ENCODE assay signal across 18 cellular contexts in genomic region chr5:137891849-137892248, GRCh38. TPM values are rescaled to one million over a fixed set of nuclear protein-coding genes. Genes with fewer than 3 reads are reported as not detected.
DNase-seq lines count a peak whose midpoint lies in the region; ATAC-seq and TF ChIP-seq lines count a peak whose summit lies in the region.
"Had no signal": no experiment of that assay in that cellular context is flagged by ENCODE, and none has a peak within 500 bp of the region (broad histone marks: within the 10 kb centered on the region; RNA-seq: fewer than 3 reads in every experiment).

No MANE protein-coding gene starts in this region.

- no peaks in the 10 kb centered on the region for H3K27me3 ChIP-seq in left ventricle myocardium inferior (ENCODE audit: low read depth)
- no peaks in the 10 kb centered on the region for H3K27me3 ChIP-seq in right cardiac atrium (ENCODE audit: control insufficient read depth, insufficient read depth)
- no peaks in the 10 kb centered on the region for H3K27me3 ChIP-seq in Loucy (ENCODE audit: insufficient read depth, low read length, poor library complexity, severe bottlenecking)
- H3K27me3 ChIP-seq in gastrocnemius medialis, result no peaks in the 10 kb centered on the region
- H3K27me3 ChIP-seq: vagina had no signal

- peaks cover 19% of the 10 kb centered on the region for H3K4me1 Mint-ChIP-seq in activated T-helper 1 cell treated with anti-CD3 and anti-CD28 coated beads, Interleukin-12 subunit alpha, Interleukin-12 subunit beta, Interleukin-2, Interleukin-4 antibody, amounts not matched to agents 30 ng/mL and 10 ng/mL and 1 ng/mL, durations not matched to agents 14 hours and 24 hours and 36 hours (ENCODE audit: low read depth)

- no peaks in the 10 kb centered on the region for H3K9me2 ChIP-seq in Loucy (replicated peaks; ENCODE audit: low read depth, low read length)

- no peak overlapping the region for H3K4me3 Mint-ChIP-seq in activated T-helper 1 cell treated with anti-CD3 and anti-CD28 coated beads, Interleukin-12 subunit alpha, Interleukin-12 subunit beta, Interleukin-2, Interleukin-4 antibody, amounts not matched to agents 30 ng/mL and 10 ng/mL and 1 ng/mL, durations not matched to agents 14 hours and 24 hours and 36 hours
- H3K4me3 Mint-ChIP-seq: effector memory CD8-positive, alpha-beta T cell had no signal

- H3K27ac ChIP-seq in left ventricle myocardium inferior (replicated peaks) (peak overlapping the region; percentile 94), right cardiac atrium (ENCODE audit: low read length) (no peak overlapping the region), gastrocnemius medialis (peak overlapping the region; percentile 28 to 93 (median 72))
- H3K27ac ChIP-seq: vagina had no signal

- DNase-seq in left ventricle myocardium inferior (no peak), right cardiac atrium (no peak), choroid plexus epithelial cell (ENCODE audit: low read depth) (no peak), gastrocnemius medialis (no peak), cerebellum (ENCODE audit: low spot score) (no peak), NCI-H345 (lab: John Stamatoyannopoulos, UW) (no peak)
- DNase-seq in activated T-helper 1 cell treated with anti-CD3 and anti-CD28 coated beads, Interleukin-12 subunit alpha, Interleukin-12 subunit beta, Interleukin-2, Interleukin-4 antibody, amounts not matched to agents 30 ng/mL and 10 ng/mL and 1 ng/mL, durations not matched to agents 14 hours and 24 hours and 36 hours (ENCODE audit: low spot score), result no peak
- DNase-seq: activated CD8-positive, alpha-beta memory T cell treated with anti-CD3 and anti-CD28 coated beads, Interleukin-2, amount 50 U/mL, for 48 hours; DMS153; HCEC 1CT; KG1; NCI-H146; stimulated activated naive CD4-positive, alpha-beta T cell had no signal

- no peak overlapping the region for H3K9ac ChIP-seq in Loucy (ENCODE audit: low read depth, low read length, poor library complexity, severe bottlenecking)

- H3K27me3 Mint-ChIP-seq in activated T-helper 1 cell treated with anti-CD3 and anti-CD28 coated beads, Interleukin-12 subunit alpha, Interleukin-12 subunit beta, Interleukin-2, Interleukin-4 antibody, amounts not matched to agents 30 ng/mL and 10 ng/mL and 1 ng/mL, durations not matched to agents 14 hours and 24 hours and 36 hours (ENCODE audit: insufficient read depth), result peaks cover 4% of the 10 kb centered on the region

- in situ Hi-C loops in gastrocnemius medialis (cut with MboI; ENCODE audit: low sequenced_read_pairs in 4 of 4), result no loop called here

- H3K9me3 ChIP-seq in left ventricle myocardium inferior (replicated peaks) (no peaks in the 10 kb centered on the region), right cardiac atrium (ENCODE audit: control insufficient read depth, low read length) (no peaks in the 10 kb centered on the region), Loucy (ENCODE audit: insufficient read depth, low read depth, low read length) (no peaks in the 10 kb centered on the region), gastrocnemius medialis (no peaks in the 10 kb centered on the region)
- H3K9me3 ChIP-seq: vagina had no signal

- TF ChIP-seq POLR2A in gastrocnemius medialis (IDR thresholded peaks at IDR 0.05), result no peak

- no peaks in the 10 kb centered on the region for H4K20me1 ChIP-seq in Loucy (ENCODE audit: insufficient read depth, low read length, poor library complexity, severe bottlenecking)

- no peak overlapping the region for H3K4me3 ChIP-seq in left ventricle myocardium inferior
- H3K4me3 ChIP-seq in right cardiac atrium (ENCODE audit: low read length), result no peak overlapping the region
- H3K4me3 ChIP-seq in Loucy (ENCODE audit: low read length, poor library complexity, severe bottlenecking), result no peak overlapping the region
- H3K4me3 ChIP-seq in choroid plexus epithelial cell (ENCODE audit: low read depth, low read length), result no peak overlapping the region
- H3K4me3 ChIP-seq in gastrocnemius medialis, result no peak overlapping the region
- H3K4me3 ChIP-seq: vagina had no signal

- no peaks in the 10 kb centered on the region for H3F3A ChIP-seq in Loucy (ENCODE audit: low read depth)

- 94% methylated on average over 3 of the region's 3 CpGs for WGBS in right cardiac atrium

- H3K9me3 Mint-ChIP-seq in activated T-helper 1 cell treated with anti-CD3 and anti-CD28 coated beads, Interleukin-12 subunit alpha, Interleukin-12 subunit beta, Interleukin-2, Interleukin-4 antibody, amounts not matched to agents 30 ng/mL and 10 ng/mL and 1 ng/mL, durations not matched to agents 14 hours and 24 hours and 36 hours, result no peaks in the 10 kb centered on the region
- H3K9me3 Mint-ChIP-seq: activated naive CD4-positive, alpha-beta T cell treated with anti-CD3 and anti-CD28 coated beads, Interleukin-2, amount 50 U/mL, for 72 hours; effector memory CD8-positive, alpha-beta T cell had no signal

- intact Hi-C loops in left ventricle myocardium inferior (cut with micrococcal nuclease) (no loop called here), right cardiac atrium (cut with DNase I) (no loop called here), gastrocnemius medialis (cut with DNase I; ENCODE audit: low total_unique reads) (loop anchor here (5.0 kb wide), 2 partner anchors 140 to 270 kb away; partner anchors contain the start of gene FAM13B)
- intact Hi-C loops in activated T-helper 1 cell treated with anti-CD3 and anti-CD28 coated beads, Interleukin-12 subunit alpha, Interleukin-12 subunit beta, Interleukin-2, Interleukin-4 antibody, amounts not matched to agents 30 ng/mL and 10 ng/mL and 1 ng/mL, durations not matched to agents 14 hours and 24 hours and 36 hours (cut with micrococcal nuclease), result loop anchor here (5.0 kb wide), 1 partner anchor 45 kb away; no protein-coding TSS in a partner anchor

- peaks cover 1% of the 10 kb centered on the region for H3K36me3 Mint-ChIP-seq in activated T-helper 1 cell treated with anti-CD3 and anti-CD28 coated beads, Interleukin-12 subunit alpha, Interleukin-12 subunit beta, Interleukin-2, Interleukin-4 antibody, amounts not matched to agents 30 ng/mL and 10 ng/mL and 1 ng/mL, durations not matched to agents 14 hours and 24 hours and 36 hours (ENCODE audit: low read depth)

- no peak overlapping the region for H3K4me2 ChIP-seq in Loucy (ENCODE audit: low read depth, low read length, poor library complexity, severe bottlenecking)

- H3K27ac Mint-ChIP-seq in activated T-helper 1 cell treated with anti-CD3 and anti-CD28 coated beads, Interleukin-12 subunit alpha, Interleukin-12 subunit beta, Interleukin-2, Interleukin-4 antibody, amounts not matched to agents 30 ng/mL and 10 ng/mL and 1 ng/mL, durations not matched to agents 14 hours and 24 hours and 36 hours, result no peak overlapping the region
- H3K27ac Mint-ChIP-seq: activated naive CD4-positive, alpha-beta T cell treated with anti-CD3 and anti-CD28 coated beads, Interleukin-2, amount 50 U/mL, for 72 hours; effector memory CD8-positive, alpha-beta T cell had no signal

- H3K4me1 ChIP-seq in left ventricle myocardium inferior (peaks cover 42% of the 10 kb centered on the region), right cardiac atrium (ENCODE audit: control insufficient read depth, insufficient read depth, low read length) (no peaks in the 10 kb centered on the region), Loucy (ENCODE audit: insufficient read depth, low read length, poor library complexity, severe bottlenecking) (peaks cover 21% of the 10 kb centered on the region), gastrocnemius medialis (peaks cover 10 to 20% of the 10 kb centered on the region in 2 donors)

- no peak overlapping the region for H2AFZ ChIP-seq in Loucy (ENCODE audit: low read length)

- no peaks in the 10 kb centered on the region for H3K36me3 ChIP-seq in left ventricle myocardium inferior
- no peaks in the 10 kb centered on the region for H3K36me3 ChIP-seq in Loucy (ENCODE audit: insufficient read depth, low read length)
- H3K36me3 ChIP-seq in gastrocnemius medialis, result peaks cover 0 to 10% of the 10 kb centered on the region in 2 donors
- H3K36me3 ChIP-seq: vagina had no signal

- peaks cover 10% of the 10 kb centered on the region for H3K79me2 ChIP-seq in Loucy (ENCODE audit: insufficient read depth, low read length)

- ATAC-seq in right cardiac atrium, result no peak
- ATAC-seq in gastrocnemius medialis, result no peak
- ATAC-seq: activated naive CD4-positive, alpha-beta T cell treated with anti-CD3 and anti-CD28 coated beads, Interleukin-2, amount 50 U/mL, for 72 hours; effector memory CD8-positive, alpha-beta T cell had no signal

- peak; percentile 30 for TF ChIP-seq CTCF in left ventricle myocardium inferior (IDR thresholded peaks at IDR 0.05; ENCODE audit: borderline replicate concordance)
- peak; percentile 39 for TF ChIP-seq CTCF in Loucy (conservative IDR thresholded peaks at IDR 0.05; ENCODE audit: low read length)
- TF ChIP-seq CTCF in choroid plexus epithelial cell (conservative IDR thresholded peaks at IDR 0.05; ENCODE audit: low read depth, low read length), result peak; percentile 6
- peak in 4 of 5 experiments; percentile 21 to 34 (median 26) for TF ChIP-seq CTCF in gastrocnemius medialis (IDR thresholded peaks at IDR 0.05 in 4 of 5, conservative IDR thresholded peaks at IDR 0.05 in 1 of 5)

RNA-seq across cellular contexts. Expression of gene PKD2L2, which starts 2.6 kb away (rescaled TPM):
- 0.16 TPM for total RNA-seq in left ventricle myocardium inferior
- under 1 TPM in 3 of 4 donors, not detected in 1; 0.32 to 0.85 (median 0.71) TPM for total RNA-seq in right cardiac atrium
- 0.18 TPM for polyA plus RNA-seq in right cardiac atrium
- 1 to 10 TPM in 1 of 4 donors, under 1 TPM in 2, not detected in 1; 0.70 to 4.8 (median 0.94) TPM for total RNA-seq in gastrocnemius medialis
- not detected for total RNA-seq in cerebellum
- not detected in 2 replicates for total RNA-seq in activated T-helper 1 cell treated with anti-CD3 and anti-CD28 coated beads, Interleukin-12 subunit alpha, Interleukin-12 subunit beta, Interleukin-2, Interleukin-4 antibody, amounts not matched to agents 30 ng/mL and 10 ng/mL and 1 ng/mL, durations not matched to agents 14 hours and 24 hours and 36 hours
- total RNA-seq: mesenteric fat pad, vagina had no signal

RNA-seq across cellular contexts. Expression of gene MYOT, which starts 24.2 kb away (rescaled TPM):
- total RNA-seq in left ventricle myocardium inferior (29.6 TPM), right cardiac atrium (10 to 100 TPM; 11.1 to 14.5 (median 12.8) TPM), gastrocnemius medialis (100 to 1,000 TPM in 3 of 4 donors, 10 to 100 TPM in 1; 99.0 to 801 (median 294) TPM), cerebellum (0.18 TPM)
- polyA plus RNA-seq in right cardiac atrium, result 13.1 TPM
- not detected in 2 replicates for total RNA-seq in activated T-helper 1 cell treated with anti-CD3 and anti-CD28 coated beads, Interleukin-12 subunit alpha, Interleukin-12 subunit beta, Interleukin-2, Interleukin-4 antibody, amounts not matched to agents 30 ng/mL and 10 ng/mL and 1 ng/mL, durations not matched to agents 14 hours and 24 hours and 36 hours
- total RNA-seq: activated naive CD4-positive, alpha-beta T cell treated with anti-CD3 and anti-CD28 coated beads, Interleukin-2, amount 50 U/mL, for 72 hours had no signal

Comparison
In these comparisons a context has a peak if more than half of its experiments do, and no peak if none do; other contexts are left out.
1. RNA of gene MYOT, which starts 24.2 kb away (total RNA-seq): 99.0 to 801 TPM in gastrocnemius medialis, 29.6 TPM in left ventricle myocardium inferior (single experiment) and 11.1 to 14.5 TPM in right cardiac atrium; 0.18 TPM in cerebellum (single experiment) and not detected in activated T-helper 1 cell treated with anti-CD3 and anti-CD28 coated beads, Interleukin-12 subunit alpha, Interleukin-12 subunit beta, Interleukin-2, Interleukin-4 antibody, amounts not matched to agents 30 ng/mL and 10 ng/mL and 1 ng/mL, durations not matched to agents 14 hours and 24 hours and 36 hours; every median in the first group is over 10 times any median in the second.
2. intact Hi-C loops: an anchor here in gastrocnemius medialis (5.0 kb wide) and activated T-helper 1 cell treated with anti-CD3 and anti-CD28 coated beads, Interleukin-12 subunit alpha, Interleukin-12 subunit beta, Interleukin-2, Interleukin-4 antibody, amounts not matched to agents 30 ng/mL and 10 ng/mL and 1 ng/mL, durations not matched to agents 14 hours and 24 hours and 36 hours (5.0 kb wide); none called in left ventricle myocardium inferior and right cardiac atrium.
3. Peak in every context shown above with its lines, with median percentiles within 50 percentile points of each other: CTCF ChIP-seq.